ENCODE assay signal across 8 cellular contexts in genomic region chr1:27633640-27634165, GRCh38. TPM values are rescaled to one million over a fixed set of nuclear protein-coding genes. Genes with fewer than 3 reads are reported as not detected.
DNase-seq lines count a peak whose midpoint lies in the region; ATAC-seq, FAIRE-seq and TF ChIP-seq lines count a peak whose summit lies in the region.
"Had no signal": no experiment of that assay in that cellular context is flagged by ENCODE, and none has a peak within 500 bp of the region (broad histone marks: within the 10 kb centered on the region; RNA-seq: fewer than 3 reads in every experiment).

No MANE protein-coding gene starts in this region.

- H3K27me3 ChIP-seq in HUES64 (ENCODE audit: insufficient read depth, low read length) (peaks cover 33% of the 10 kb centered on the region), HepG2 (ENCODE audit: control insufficient read depth in 1 of 2, insufficient read depth in 2 of 2, low read length in 2 of 2) (peaks cover 8 to 46% of the 10 kb centered on the region in 2 experiments; a peak in 4 of 5 replicates), stomach smooth muscle (ENCODE audit: control insufficient read depth in 1 of 2, insufficient read depth in 2 of 2, low read length in 2 of 2) (peaks cover 16 to 20% of the 10 kb centered on the region in 2 donors)

- POLR2A ChIA-PET in HepG2 (lab: Yijun Ruan, JAX) = no interaction called here

- H3K27ac ChIP-seq in HUES64 (ENCODE audit: low read depth, low read length) (no peak overlapping the region), adipose tissue (ENCODE audit: low read depth, low read length) (peak overlapping the region; percentile 88), HepG2 (ENCODE audit: extremely low read length, insufficient read depth, low read length) (no peak overlapping the region), stomach smooth muscle (ENCODE audit: low read length) (no peak overlapping the region)

- H3K9ac ChIP-seq in HUES64 (ENCODE audit: low read depth, low read length) (peak overlapping the region; percentile 43; the same call in 1 of the 2 replicates), HepG2 (ENCODE audit: insufficient read depth, low read depth, low read length) (no peak overlapping the region), stomach smooth muscle (ENCODE audit: low read length in 2 of 2) (peak overlapping the region; percentile 36 to 62)

- H3K4me2 ChIP-seq in HepG2 (ENCODE audit: low read depth, low read length) = no peak overlapping the region

- FAIRE-seq in HepG2 (lab: Jason Lieb, UNC) = no peak

- H3K79me2 ChIP-seq in HepG2 (ENCODE audit: insufficient read depth, low read length) = no peaks in the 10 kb centered on the region

- peak overlapping the region; percentile 58 for H3K4me3 ChIP-seq in HUES64 (ENCODE audit: low read length)
- no peak overlapping the region for H3K4me3 ChIP-seq in HepG2 (replicated peaks in 1 of 3; ENCODE audit: insufficient read depth in 1 of 3, low read depth in 2 of 3, low read length in 3 of 3)
- peak overlapping the region; percentile 55 to 66 for H3K4me3 ChIP-seq in stomach smooth muscle (ENCODE audit: low read length in 2 of 2)

- in situ Hi-C loops in HepG2 (cut with HindIII; ENCODE audit: extremely low pct_ligation_motif_present, low pct_unique_long_range_greater_than_20kb) = no loop called here

- intact Hi-C loops in HepG2 (cut with micrococcal nuclease; ENCODE audit: unreplicated experiment) = no loop called here

- no peak for DNase-seq in HepG2 (ENCODE audit: low spot score)
- no peak for DNase-seq in hippocampal formation (lab: John Stamatoyannopoulos, UW)
- no peak for DNase-seq in RKO (ENCODE audit: low spot score)
- no peak for DNase-seq in D341Med (ENCODE audit: low spot score)
- DNase-seq: NCI-H510A had no signal

- no peak for TF ChIP-seq POLR2A in HepG2 (IDR thresholded peaks at IDR 0.05; ENCODE audit: insufficient read depth in 1 of 2, low read depth in 2 of 2, low read length in 2 of 2)

- no peak for ATAC-seq in HepG2

- TF ChIP-seq CTCF in HepG2 (CRISPR knock-in tag; IDR thresholded peaks at IDR 0.05) = no peak

- no TSS peak for BruUV-seq in HepG2 (replicated peaks; lab: Mats Ljungman, UMichigan)

- H2AFZ ChIP-seq in HepG2 (ENCODE audit: low read length) = no peak overlapping the region

- H3K36me3 ChIP-seq in HUES64 (ENCODE audit: insufficient read depth, low read length) (no peaks in the 10 kb centered on the region), HepG2 (replicated peaks in 1 of 2; ENCODE audit: control insufficient read depth in 1 of 2, insufficient read depth in 2 of 2, low read length in 2 of 2) (no peaks in the 10 kb centered on the region), stomach smooth muscle (ENCODE audit: control insufficient read depth in 2 of 2, insufficient read depth in 2 of 2, low read length in 2 of 2) (no peaks in the 10 kb centered on the region)

- H3K4me1 ChIP-seq in HUES64 (ENCODE audit: insufficient read depth, low read length) (peaks cover 17% of the 10 kb centered on the region), HepG2 (ENCODE audit: insufficient read depth, low read length) (peaks cover 18% of the 10 kb centered on the region), stomach smooth muscle (ENCODE audit: control insufficient read depth, insufficient read depth, low read length) (peaks cover 11% of the 10 kb centered on the region)

- CTCF ChIA-PET in HepG2 (lab: Yijun Ruan, JAX; ENCODE audit: low intra/inter-chr PET ratio, low total read pairs) = no interaction called here

- TF ChIP-seq RAD21 in HepG2 (CRISPR knock-in tag; IDR thresholded peaks at IDR 0.05) = no peak

- TF ChIP-seq EP300 in HepG2 (IDR thresholded peaks at IDR 0.05; ENCODE audit: low read depth in 2 of 2, low read length in 2 of 2) (no peak), HepG2 (CRISPR knock-in tag; IDR thresholded peaks at IDR 0.05; ENCODE audit: borderline replicate concordance) (no peak)

- H4K20me1 ChIP-seq in HepG2 (ENCODE audit: insufficient read depth, low read length) = no peaks in the 10 kb centered on the region

- H3K9me3 ChIP-seq in HUES64 (ENCODE audit: insufficient read depth, low read depth, low read length) (no peaks in the 10 kb centered on the region), HepG2 (ENCODE audit: low read length) (no peaks in the 10 kb centered on the region), stomach smooth muscle (ENCODE audit: control insufficient read depth in 2 of 2, low read length in 2 of 2) (no peaks in the 10 kb centered on the region)

- WGBS in HUES64 = 36% methylated on average over 14 of the region's 14 CpGs
- 25 to 39% (median 29%) methylated on average over 13 to 14 of the region's 14 CpGs for WGBS in adipose tissue, 3 donors
- WGBS in HepG2 (ENCODE audit: low lambda C conversion rate) = 26% methylated on average over 8 of the region's 14 CpGs

RNA-seq across cellular contexts. Expression of gene FGR, which starts 1.3 kb away (rescaled TPM):
- polyA plus RNA-seq in HUES64 (2013, experiment 1 of 2) = 0.10 TPM
- 0.25 TPM for polyA plus RNA-seq in HUES64 (2013, experiment 2 of 2)
- 10 to 100 TPM in 2 of 3 donors, 1 to 10 TPM in 1; 4.2 to 39.8 (median 33.9) TPM for polyA plus RNA-seq in adipose tissue
- not detected in 2 replicates for total RNA-seq in HepG2 (2016; rRNA removed; fragmentation: Illumina TruSeq; extraction: Trizol)
- total RNA-seq in HepG2 (2016; cell fraction: cytosol; rRNA removed; fragmentation: Illumina TruSeq; extraction: Trizol; ENCODE audit: low read depth) = not detected in 2 replicates
- not detected in 2 replicates for total RNA-seq in HepG2 (2016; cell fraction: insoluble cytoplasmic fraction; rRNA removed; fragmentation: Illumina TruSeq; extraction: Trizol)
- not detected in 2 replicates for total RNA-seq in HepG2 (2016; cell fraction: membrane; rRNA removed; fragmentation: Illumina TruSeq; extraction: Trizol)
- total RNA-seq in HepG2 (2016; cell fraction: nucleus; rRNA removed; fragmentation: Illumina TruSeq; extraction: Trizol) = not detected in 2 replicates
- 0.04 TPM in 1 of 2 replicates, not detected in the other for polyA plus RNA-seq in HepG2 (2011; rRNA removed)
- 0.01 and 0.04 TPM in 2 replicates for polyA plus RNA-seq in HepG2 (2011; cell fraction: cytosol; rRNA removed)
- 0.14 and 0.33 TPM in 2 replicates for polyA plus RNA-seq in HepG2 (2011; cell fraction: nucleus; rRNA removed)
- not detected in 2 replicates for polyA plus RNA-seq in HepG2 (2012)
- not detected in 2 replicates for polyA plus RNA-seq in HepG2 (2016; cell fraction: cytosol; fragmentation: Illumina TruSeq; extraction: Trizol; ENCODE audit: low read depth)
- not detected in 2 replicates for polyA plus RNA-seq in HepG2 (2016; cell fraction: insoluble cytoplasmic fraction; fragmentation: Illumina TruSeq; extraction: Trizol; ENCODE audit: low read depth)
- not detected in 2 replicates for polyA plus RNA-seq in HepG2 (2016; cell fraction: membrane; fragmentation: Illumina TruSeq; extraction: Trizol; ENCODE audit: low read depth)
- not detected in 2 replicates for polyA plus RNA-seq in HepG2 (2016; cell fraction: nucleus; fragmentation: Illumina TruSeq; extraction: Trizol; ENCODE audit: insufficient read depth, low read depth)
- 0.33 TPM in 1 of 2 replicates, not detected in the other for polyA minus RNA-seq in HepG2 (2011; rRNA and poly(A)+ RNA removed; ENCODE audit: low replicate concordance)
- polyA minus RNA-seq in HepG2 (2011; cell fraction: cytosol; rRNA and poly(A)+ RNA removed) = not detected in 2 replicates
- polyA minus RNA-seq in HepG2 (2011; cell fraction: nucleus; rRNA and poly(A)+ RNA removed) = not detected in 2 replicates

RNA-seq across cellular contexts. Expression of gene AHDC1, which starts 29.8 kb away (rescaled TPM):
- 23.6 TPM for polyA plus RNA-seq in HUES64 (2013, experiment 1 of 2)
- 29.1 TPM for polyA plus RNA-seq in HUES64 (2013, experiment 2 of 2)
- polyA plus RNA-seq in adipose tissue (10 to 100 TPM in 1 of 3 donors, 1 to 10 TPM in 2; 8.6 to 12.6 (median 9.0) TPM), HepG2 (2011; rRNA removed) (1.0 and 1.2 TPM in 2 replicates)
- total RNA-seq in HepG2 (2016; rRNA removed; fragmentation: Illumina TruSeq; extraction: Trizol) = 2.6 and 2.7 TPM in 2 replicates
- 1.9 and 2.6 TPM in 2 replicates for total RNA-seq in HepG2 (2016; cell fraction: cytosol; rRNA removed; fragmentation: Illumina TruSeq; extraction: Trizol; ENCODE audit: low read depth)
- total RNA-seq in HepG2 (2016; cell fraction: insoluble cytoplasmic fraction; rRNA removed; fragmentation: Illumina TruSeq; extraction: Trizol) = 3.1 and 3.5 TPM in 2 replicates
- total RNA-seq in HepG2 (2016; cell fraction: membrane; rRNA removed; fragmentation: Illumina TruSeq; extraction: Trizol) = 1.6 and 2.4 TPM in 2 replicates
- total RNA-seq in HepG2 (2016; cell fraction: nucleus; rRNA removed; fragmentation: Illumina TruSeq; extraction: Trizol) = 3.0 and 6.6 TPM in 2 replicates
- polyA plus RNA-seq in HepG2 (2011; cell fraction: cytosol; rRNA removed) = 0.52 and 0.72 TPM in 2 replicates
- 7.0 and 8.3 TPM in 2 replicates for polyA plus RNA-seq in HepG2 (2011; cell fraction: nucleus; rRNA removed)
- 4.7 and 7.3 TPM in 2 replicates for polyA plus RNA-seq in HepG2 (2012)
- 0.24 and 0.35 TPM in 2 replicates for polyA plus RNA-seq in HepG2 (2016; cell fraction: cytosol; fragmentation: Illumina TruSeq; extraction: Trizol; ENCODE audit: low read depth)
- polyA plus RNA-seq in HepG2 (2016; cell fraction: insoluble cytoplasmic fraction; fragmentation: Illumina TruSeq; extraction: Trizol; ENCODE audit: low read depth) = 3.9 and 4.0 TPM in 2 replicates
- polyA plus RNA-seq in HepG2 (2016; cell fraction: membrane; fragmentation: Illumina TruSeq; extraction: Trizol; ENCODE audit: low read depth) = 0.32 and 0.57 TPM in 2 replicates
- 12.2 and 16.8 TPM in 2 replicates for polyA plus RNA-seq in HepG2 (2016; cell fraction: nucleus; fragmentation: Illumina TruSeq; extraction: Trizol; ENCODE audit: insufficient read depth, low read depth)
- polyA minus RNA-seq in HepG2 (2011; rRNA and poly(A)+ RNA removed; ENCODE audit: low replicate concordance) = 3.1 and 6.5 TPM in 2 replicates
- 3.1 and 3.7 TPM in 2 replicates for polyA minus RNA-seq in HepG2 (2011; cell fraction: cytosol; rRNA and poly(A)+ RNA removed)
- 5.1 and 5.3 TPM in 2 replicates for polyA minus RNA-seq in HepG2 (2011; cell fraction: nucleus; rRNA and poly(A)+ RNA removed)

RNA-seq across cellular contexts. Expression of gene IFI6, which starts 38.3 kb away (rescaled TPM):
- 9.0 TPM for polyA plus RNA-seq in HUES64 (2013, experiment 1 of 2)
- polyA plus RNA-seq in HUES64 (2013, experiment 2 of 2) = 12.8 TPM
- polyA plus RNA-seq in adipose tissue = 100 to 1,000 TPM in 1 of 3 donors, 10 to 100 TPM in 2; 46.7 to 115 (median 52.2) TPM
- total RNA-seq in HepG2 (2016; rRNA removed; fragmentation: Illumina TruSeq; extraction: Trizol) = 6.1 and 13.2 TPM in 2 replicates
- 2.7 and 3.0 TPM in 2 replicates for total RNA-seq in HepG2 (2016; cell fraction: cytosol; rRNA removed; fragmentation: Illumina TruSeq; extraction: Trizol; ENCODE audit: low read depth)
- total RNA-seq in HepG2 (2016; cell fraction: insoluble cytoplasmic fraction; rRNA removed; fragmentation: Illumina TruSeq; extraction: Trizol) = 7.4 and 12.7 TPM in 2 replicates
- total RNA-seq in HepG2 (2016; cell fraction: membrane; rRNA removed; fragmentation: Illumina TruSeq; extraction: Trizol) = 3.2 and 3.3 TPM in 2 replicates
- total RNA-seq in HepG2 (2016; cell fraction: nucleus; rRNA removed; fragmentation: Illumina TruSeq; extraction: Trizol) = 8.4 and 10.6 TPM in 2 replicates
- polyA plus RNA-seq in HepG2 (2011; rRNA removed) = 12.9 and 21.8 TPM in 2 replicates
- polyA plus RNA-seq in HepG2 (2011; cell fraction: cytosol; rRNA removed) = 18.2 and 23.3 TPM in 2 replicates
- polyA plus RNA-seq in HepG2 (2011; cell fraction: nucleus; rRNA removed) = 6.3 and 11.3 TPM in 2 replicates
- polyA plus RNA-seq in HepG2 (2012) = 10.8 and 16.9 TPM in 2 replicates
- polyA plus RNA-seq in HepG2 (2016; cell fraction: cytosol; fragmentation: Illumina TruSeq; extraction: Trizol; ENCODE audit: low read depth) = 2.0 and 3.3 TPM in 2 replicates
- 5.6 and 6.9 TPM in 2 replicates for polyA plus RNA-seq in HepG2 (2016; cell fraction: insoluble cytoplasmic fraction; fragmentation: Illumina TruSeq; extraction: Trizol; ENCODE audit: low read depth)
- 3.2 and 3.9 TPM in 2 replicates for polyA plus RNA-seq in HepG2 (2016; cell fraction: membrane; fragmentation: Illumina TruSeq; extraction: Trizol; ENCODE audit: low read depth)
- polyA plus RNA-seq in HepG2 (2016; cell fraction: nucleus; fragmentation: Illumina TruSeq; extraction: Trizol; ENCODE audit: insufficient read depth, low read depth) = 12.0 and 16.6 TPM in 2 replicates
- 7.1 and 42.2 TPM in 2 replicates for polyA minus RNA-seq in HepG2 (2011; rRNA and poly(A)+ RNA removed; ENCODE audit: low replicate concordance)
- 4.4 and 7.3 TPM in 2 replicates for polyA minus RNA-seq in HepG2 (2011; cell fraction: cytosol; rRNA and poly(A)+ RNA removed)
- polyA minus RNA-seq in HepG2 (2011; cell fraction: nucleus; rRNA and poly(A)+ RNA removed) = 1.3 and 1.4 TPM in 2 replicates

Comparison
In these comparisons a context has a peak if more than half of its experiments do, and no peak if none do; other contexts are left out.
1. H3K4me3 ChIP-seq: peak in HUES64 (single experiment) and stomach smooth muscle (2 of 2); none in HepG2 (0 of 3).